Comparison of ENCODE assay signal across 8 cellular contexts in genomic region chr6:16238057-16238657, GRCh38. TPM values are rescaled to one million over a fixed set of nuclear protein-coding genes. Genes with fewer than 3 reads are reported as not detected.
A peak's percentile ranks its signal among the peaks of the same experiment; 100 is the strongest.
DNase-seq lines count a peak whose midpoint lies in the region; ATAC-seq, FAIRE-seq and TF ChIP-seq lines count a peak whose summit lies in the region.

GMPR (plus strand) TSS chr6:16238587; CDS start chr6:16238694, 107 bp downstream.

- 6 to 10% methylated on average over 53 to 56 of the region's 56 CpGs for WGBS in pancreas, 2 donors
- WGBS in transverse colon (ENCODE audit: low coverage in 1 of 2), 2 donors, result 0 to 10% methylated on average over 4 to 41 of the region's 56 CpGs

- no peak for TF ChIP-seq POLR2A in transverse colon (IDR thresholded peaks at IDR 0.05)

- peak within 1 kb of the TSS; percentile 93 for H3K4me3 ChIP-seq in ACC112 (ENCODE audit: low read depth, low read length)
- peak within 1 kb of the TSS; percentile 52 for H3K4me3 ChIP-seq in SJSA1
- peak within 1 kb of the TSS; percentile 19 to 61 (median 57) for H3K4me3 ChIP-seq in pancreas
- peak within 1 kb of the TSS; percentile 57 to 83 (median 68) for H3K4me3 ChIP-seq in transverse colon

- H3K27me3 ChIP-seq in ACC112 (ENCODE audit: insufficient read depth, low read length), result no peaks in the 10 kb centered on the region
- no peaks in the 10 kb centered on the region for H3K27me3 ChIP-seq in SJSA1 (replicated peaks)
- no peaks in the 10 kb centered on the region for H3K27me3 ChIP-seq in pancreas
- H3K27me3 ChIP-seq in transverse colon, result no peaks in the 10 kb centered on the region

- H3K9me3 Mint-ChIP-seq in activated naive CD4-positive, alpha-beta T cell treated with anti-CD3 and anti-CD28 coated beads, Interleukin-2, amount 50 U/mL, for 72 hours, result no peaks in the 10 kb centered on the region

- peaks cover 6% of the 10 kb centered on the region in 2 donors for H3K36me3 Mint-ChIP-seq in activated naive CD4-positive, alpha-beta T cell treated with anti-CD3 and anti-CD28 coated beads, Interleukin-2, amount 50 U/mL, for 72 hours

- intact Hi-C loops in head of caudate nucleus (cut with DNase I) (no loop called here), pancreas (cut with DNase I) (no loop called here), transverse colon (cut with DNase I; ENCODE audit: low total_unique reads) (no loop called here)

- in situ Hi-C loops in transverse colon (cut with MboI; ENCODE audit: low pct_ligation_motif_present in 1 of 4, low pct_unique_long_range_greater_than_20kb in 1 of 4, low sequenced_read_pairs in 3 of 4), result no loop called here

- peak within 1 kb of the TSS in 1 of 2 donors; percentile 29 for H3K27ac Mint-ChIP-seq in activated naive CD4-positive, alpha-beta T cell treated with anti-CD3 and anti-CD28 coated beads, Interleukin-2, amount 50 U/mL, for 72 hours

- peaks cover 22% of the 10 kb centered on the region for H3K4me1 ChIP-seq in ACC112 (ENCODE audit: control insufficient read depth, insufficient read depth, low read length, unreplicated experiment)
- peaks cover 39% of the 10 kb centered on the region for H3K4me1 ChIP-seq in SJSA1 (replicated peaks)
- peaks cover 8 to 18% (median 8%) of the 10 kb centered on the region in 3 donors for H3K4me1 ChIP-seq in pancreas
- peaks cover 6 to 36% (median 31%) of the 10 kb centered on the region in 4 donors for H3K4me1 ChIP-seq in transverse colon

- no peak for FAIRE-seq in pancreas (lab: Jason Lieb, UNC)

- H2AFZ ChIP-seq in ACC112 (ENCODE audit: low read length, unreplicated experiment), result peak within 1 kb of the TSS; percentile 88

- DNase-seq in SJSA1 (ENCODE audit: low read depth in 1 of 2, low spot score in 2 of 2), result peak; percentile 40 to 79
- peak; percentile 61 to 80 for DNase-seq in activated naive CD4-positive, alpha-beta T cell treated with anti-CD3 and anti-CD28 coated beads, Interleukin-2, amount 50 U/mL, for 72 hours (ENCODE audit: low spot score in 2 of 2)
- DNase-seq in head of caudate nucleus, result peak in 41 of 42 donors; percentile 30 to 80 (median 65)
- peak; percentile 73 to 90 (median 82) for DNase-seq in pancreas
- DNase-seq in transverse colon, result peak; percentile 82

- H3K36me3 ChIP-seq in ACC112 (ENCODE audit: insufficient read depth, low read length) (no peaks in the 10 kb centered on the region), SJSA1 (no peaks in the 10 kb centered on the region), pancreas (no peaks in the 10 kb centered on the region), transverse colon (no peaks in the 10 kb centered on the region)

- peaks cover 3% of the 10 kb centered on the region for H3K79me2 ChIP-seq in ACC112 (ENCODE audit: control insufficient read depth, insufficient read depth, low read length, unreplicated experiment)

- ATAC-seq in GM19023 (IDR thresholded peaks at IDR 0.05; ENCODE audit: unreplicated experiment) (peak; percentile 74), HG03354 (IDR thresholded peaks at IDR 0.05; ENCODE audit: poor library complexity, severe bottlenecking, unreplicated experiment) (peak; percentile 78), pancreas (peak; percentile 78 to 82 (median 81))
- peak; percentile 95 to 96 for ATAC-seq in activated naive CD4-positive, alpha-beta T cell treated with anti-CD3 and anti-CD28 coated beads, Interleukin-2, amount 50 U/mL, for 72 hours

- no peak for TF ChIP-seq CTCF in pancreas (IDR thresholded peaks at IDR 0.05)
- no peak for TF ChIP-seq CTCF in transverse colon (IDR thresholded peaks at IDR 0.05)

- no peaks in the 10 kb centered on the region for H3K9me3 ChIP-seq in SJSA1 (replicated peaks)
- no peaks in the 10 kb centered on the region for H3K9me3 ChIP-seq in pancreas
- no peaks in the 10 kb centered on the region for H3K9me3 ChIP-seq in transverse colon

- peak within 1 kb of the TSS; percentile 56; the same call in 1 of the 2 replicates for H3K27ac ChIP-seq in ACC112 (ENCODE audit: low read depth, low read length)
- no peak within 1 kb of the TSS; the same call in 1 of the 2 replicates for H3K27ac ChIP-seq in SJSA1
- peak within 1 kb of the TSS; percentile 19 to 76 (median 54) for H3K27ac ChIP-seq in pancreas
- H3K27ac ChIP-seq in transverse colon, result peak within 1 kb of the TSS; percentile 73 to 82 (median 81)

- no peak for TF ChIP-seq EP300 in transverse colon (IDR thresholded peaks at IDR 0.05; ENCODE audit: low read depth)

RNA-seq across cellular contexts. Expression of gene GMPR, which starts in this region (rescaled TPM):
- total RNA-seq in SJSA1 (2014; rRNA removed; shearing (Covaris generic)), result 17.7 and 21.3 TPM in 2 replicates
- 1 to 10 TPM in 1 of 2 donors, under 1 TPM in 1; 0.23 to 2.5 TPM for total RNA-seq in activated naive CD4-positive, alpha-beta T cell treated with anti-CD3 and anti-CD28 coated beads, Interleukin-2, amount 50 U/mL, for 72 hours
- total RNA-seq in pancreas, result 10 to 100 TPM in 1 of 6 donors, 1 to 10 TPM in 5; 4.5 to 11.1 (median 5.6) TPM
- polyA plus RNA-seq in pancreas, result 10 to 100 TPM; 18.6 to 25.9 TPM
- 1 to 10 TPM in 3 of 4 donors, not detected in 1; 4.4 to 5.1 (median 4.5) TPM for total RNA-seq in transverse colon
